In the genomic region with DNA sequence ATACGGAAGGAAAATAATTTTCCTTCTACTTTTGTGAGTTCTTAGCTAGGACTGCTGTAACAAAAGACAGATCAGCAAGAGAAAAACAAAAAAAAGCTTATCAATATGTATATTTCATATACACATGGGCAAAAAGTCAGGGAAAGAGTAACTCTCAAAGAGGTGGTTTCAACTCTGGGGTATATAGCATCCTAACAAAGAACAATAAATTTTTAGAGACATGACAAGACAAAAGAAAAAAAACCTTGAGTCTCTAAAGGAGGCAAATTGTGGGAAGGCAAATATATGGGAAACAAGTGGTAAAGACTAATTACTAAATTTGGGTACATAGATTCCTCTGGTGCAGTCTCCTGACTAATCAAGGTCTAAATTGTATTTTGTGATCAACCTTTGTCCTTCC, we compare ENCODE assay signal across 12 cellular contexts.
A peak's percentile ranks its signal among the peaks of the same experiment; 100 is the strongest.
DNase-seq lines count a peak whose midpoint lies in the region; ATAC-seq lines count a peak whose summit lies in the region.
"Had no signal": no experiment of that assay in that cellular context is flagged by ENCODE, and none has a peak within 500 bp of the region (broad histone marks: within the 10 kb centered on the region; RNA-seq: fewer than 3 reads in every experiment).

No MANE protein-coding gene starts in this region.

- POLR2A ChIA-PET in activated CD4-positive, alpha-beta T cell treated with anti-CD3 and anti-CD28 coated beads for 36 hours (lab: Charles Lee): no interaction called here

- ATAC-seq in activated CD4-positive, alpha-beta T cell treated with anti-CD3 and anti-CD28 coated beads for 36 hours: no peak

- H3K27me3 Mint-ChIP-seq in activated CD4-positive, alpha-beta T cell treated with anti-CD3 and anti-CD28 coated beads for 36 hours: peaks cover 12% of the 10 kb centered on the region
- no peaks in the 10 kb centered on the region for H3K27me3 Mint-ChIP-seq in activated naive CD4-positive, alpha-beta T cell treated with anti-CD3 and anti-CD28 coated beads for 36 hours (ENCODE audit: low read depth)
- peaks cover 6% of the 10 kb centered on the region for H3K27me3 Mint-ChIP-seq in activated naive CD4-positive, alpha-beta T cell treated with anti-CD3 and anti-CD28 coated beads, Interleukin-2, amount 10 ng/mL, durations not matched to agents 7 days and 5 days
- H3K27me3 Mint-ChIP-seq in activated T-helper 1 cell treated with anti-CD3 and anti-CD28 coated beads, Interleukin-12 subunit alpha, Interleukin-12 subunit beta, Interleukin-2, Interleukin-4 antibody, amounts not matched to agents 30 ng/mL and 10 ng/mL and 1 ng/mL, durations not matched to agents 14 hours and 24 hours and 36 hours (ENCODE audit: insufficient read depth): no peaks in the 10 kb centered on the region

- no peak for DNase-seq in activated CD4-positive, alpha-beta T cell treated with anti-CD3 and anti-CD28 coated beads for 36 hours
- no peak for DNase-seq in activated CD4-positive, alpha-beta T cell treated with anti-CD3 and anti-CD28 coated beads, Interleukin-2, amount 50 U/mL, for 1 hour
- DNase-seq in activated naive CD4-positive, alpha-beta T cell treated with anti-CD3 and anti-CD28 coated beads for 36 hours: no peak
- DNase-seq in activated naive CD4-positive, alpha-beta T cell treated with anti-CD3 and anti-CD28 coated beads, Interleukin-2, amount 10 ng/mL, durations not matched to agents 7 days and 5 days: no peak
- DNase-seq in activated T-helper 1 cell treated with anti-CD3 and anti-CD28 coated beads, Interleukin-12 subunit alpha, Interleukin-12 subunit beta, Interleukin-2, Interleukin-4 antibody, amounts not matched to agents 30 ng/mL and 10 ng/mL and 1 ng/mL, durations not matched to agents 14 hours and 24 hours and 36 hours (ENCODE audit: low spot score): no peak
- DNase-seq in middle frontal gyrus (ENCODE audit: extremely low spot score, low spot score): no peak
- no peak for DNase-seq in DMS153 (lab: John Stamatoyannopoulos, UW)
- DNase-seq: AML-193; CD8-positive, alpha-beta memory T cell; DMS53; GF-D8; HFFc6 had no signal

- peaks cover 46% of the 10 kb centered on the region for H3K4me1 Mint-ChIP-seq in activated CD4-positive, alpha-beta T cell treated with anti-CD3 and anti-CD28 coated beads for 36 hours
- peaks cover 65% of the 10 kb centered on the region for H3K4me1 Mint-ChIP-seq in activated naive CD4-positive, alpha-beta T cell treated with anti-CD3 and anti-CD28 coated beads for 36 hours (ENCODE audit: low read depth)
- H3K4me1 Mint-ChIP-seq in activated naive CD4-positive, alpha-beta T cell treated with anti-CD3 and anti-CD28 coated beads, Interleukin-2, amount 10 ng/mL, durations not matched to agents 7 days and 5 days: no peaks in the 10 kb centered on the region
- peaks cover 23% of the 10 kb centered on the region for H3K4me1 Mint-ChIP-seq in activated T-helper 1 cell treated with anti-CD3 and anti-CD28 coated beads, Interleukin-12 subunit alpha, Interleukin-12 subunit beta, Interleukin-2, Interleukin-4 antibody, amounts not matched to agents 30 ng/mL and 10 ng/mL and 1 ng/mL, durations not matched to agents 14 hours and 24 hours and 36 hours (ENCODE audit: low read depth)
- H3K4me1 Mint-ChIP-seq: CD8-positive, alpha-beta memory T cell had no signal

- H3K9me3 Mint-ChIP-seq in activated CD4-positive, alpha-beta T cell treated with anti-CD3 and anti-CD28 coated beads for 36 hours (ENCODE audit: low read depth): peaks cover 5% of the 10 kb centered on the region
- peaks cover 10% of the 10 kb centered on the region for H3K9me3 Mint-ChIP-seq in activated naive CD4-positive, alpha-beta T cell treated with anti-CD3 and anti-CD28 coated beads for 36 hours
- H3K9me3 Mint-ChIP-seq in activated naive CD4-positive, alpha-beta T cell treated with anti-CD3 and anti-CD28 coated beads, Interleukin-2, amount 10 ng/mL, durations not matched to agents 7 days and 5 days: peaks cover 4% of the 10 kb centered on the region
- peaks cover 11% of the 10 kb centered on the region for H3K9me3 Mint-ChIP-seq in activated T-helper 1 cell treated with anti-CD3 and anti-CD28 coated beads, Interleukin-12 subunit alpha, Interleukin-12 subunit beta, Interleukin-2, Interleukin-4 antibody, amounts not matched to agents 30 ng/mL and 10 ng/mL and 1 ng/mL, durations not matched to agents 14 hours and 24 hours and 36 hours

- CTCF ChIA-PET in activated CD4-positive, alpha-beta T cell treated with anti-CD3 and anti-CD28 coated beads for 36 hours (lab: Charles Lee): interaction anchor here (0.6 to 1.3 kb wide), 4 partner anchors 8 to 1097 kb away, joined by 3 to 4 read pairs (median 3); no protein-coding TSS in a partner anchor
- CTCF ChIA-PET in activated naive CD4-positive, alpha-beta T cell treated with anti-CD3 and anti-CD28 coated beads for 36 hours (lab: Charles Lee): no interaction called here
- CTCF ChIA-PET in activated naive CD4-positive, alpha-beta T cell treated with anti-CD3 and anti-CD28 coated beads, Interleukin-2, amount 10 ng/mL, durations not matched to agents 7 days and 5 days (lab: Charles Lee): no interaction called here

- peak overlapping the region; percentile 84 for H3K27ac Mint-ChIP-seq in activated CD4-positive, alpha-beta T cell treated with anti-CD3 and anti-CD28 coated beads for 36 hours
- H3K27ac Mint-ChIP-seq in activated naive CD4-positive, alpha-beta T cell treated with anti-CD3 and anti-CD28 coated beads for 36 hours: peak overlapping the region; percentile 89
- no peak overlapping the region for H3K27ac Mint-ChIP-seq in activated naive CD4-positive, alpha-beta T cell treated with anti-CD3 and anti-CD28 coated beads, Interleukin-2, amount 10 ng/mL, durations not matched to agents 7 days and 5 days
- H3K27ac Mint-ChIP-seq in activated T-helper 1 cell treated with anti-CD3 and anti-CD28 coated beads, Interleukin-12 subunit alpha, Interleukin-12 subunit beta, Interleukin-2, Interleukin-4 antibody, amounts not matched to agents 30 ng/mL and 10 ng/mL and 1 ng/mL, durations not matched to agents 14 hours and 24 hours and 36 hours: peak overlapping the region; percentile 80
- H3K27ac Mint-ChIP-seq: CD8-positive, alpha-beta memory T cell; HFFc6 had no signal

- H3K36me3 Mint-ChIP-seq in activated CD4-positive, alpha-beta T cell treated with anti-CD3 and anti-CD28 coated beads for 36 hours (ENCODE audit: low read depth): peaks cover 5% of the 10 kb centered on the region
- H3K36me3 Mint-ChIP-seq in activated naive CD4-positive, alpha-beta T cell treated with anti-CD3 and anti-CD28 coated beads for 36 hours (ENCODE audit: low read depth): peaks cover 4% of the 10 kb centered on the region
- H3K36me3 Mint-ChIP-seq in activated naive CD4-positive, alpha-beta T cell treated with anti-CD3 and anti-CD28 coated beads, Interleukin-2, amount 10 ng/mL, durations not matched to agents 7 days and 5 days: no peaks in the 10 kb centered on the region
- peaks cover 2% of the 10 kb centered on the region for H3K36me3 Mint-ChIP-seq in activated T-helper 1 cell treated with anti-CD3 and anti-CD28 coated beads, Interleukin-12 subunit alpha, Interleukin-12 subunit beta, Interleukin-2, Interleukin-4 antibody, amounts not matched to agents 30 ng/mL and 10 ng/mL and 1 ng/mL, durations not matched to agents 14 hours and 24 hours and 36 hours (ENCODE audit: low read depth)

- H3K4me3 Mint-ChIP-seq in activated CD4-positive, alpha-beta T cell treated with anti-CD3 and anti-CD28 coated beads for 36 hours: no peak overlapping the region
- H3K4me3 Mint-ChIP-seq in activated naive CD4-positive, alpha-beta T cell treated with anti-CD3 and anti-CD28 coated beads for 36 hours: no peak overlapping the region
- H3K4me3 Mint-ChIP-seq in activated naive CD4-positive, alpha-beta T cell treated with anti-CD3 and anti-CD28 coated beads, Interleukin-2, amount 10 ng/mL, durations not matched to agents 7 days and 5 days: no peak overlapping the region
- no peak overlapping the region for H3K4me3 Mint-ChIP-seq in activated T-helper 1 cell treated with anti-CD3 and anti-CD28 coated beads, Interleukin-12 subunit alpha, Interleukin-12 subunit beta, Interleukin-2, Interleukin-4 antibody, amounts not matched to agents 30 ng/mL and 10 ng/mL and 1 ng/mL, durations not matched to agents 14 hours and 24 hours and 36 hours
- H3K4me3 Mint-ChIP-seq: CD8-positive, alpha-beta memory T cell; HFFc6 had no signal

- intact Hi-C loops in activated CD4-positive, alpha-beta T cell treated with anti-CD3 and anti-CD28 coated beads for 36 hours (cut with DNase I, micrococcal nuclease): loop anchor here in 1 of 2 experiments (10.0 kb wide), 1 partner anchor 260 kb away; no protein-coding TSS in a partner anchor
- intact Hi-C loops in activated naive CD4-positive, alpha-beta T cell treated with anti-CD3 and anti-CD28 coated beads for 36 hours (cut with micrococcal nuclease): loop anchor here (2.0 kb wide), 1 partner anchor 104 kb away; no protein-coding TSS in a partner anchor
- intact Hi-C loops in activated T-helper 1 cell treated with anti-CD3 and anti-CD28 coated beads, Interleukin-12 subunit alpha, Interleukin-12 subunit beta, Interleukin-2, Interleukin-4 antibody, amounts not matched to agents 30 ng/mL and 10 ng/mL and 1 ng/mL, durations not matched to agents 14 hours and 24 hours and 36 hours (cut with micrococcal nuclease): loop anchor here (2.0 kb wide), 1 partner anchor 56 kb away; no protein-coding TSS in a partner anchor
